10 cellular contexts compared by ENCODE assay signal in genomic region chr11:47204633-47204989, GRCh38. TPM values are rescaled to one million over a fixed set of nuclear protein-coding genes. Genes with fewer than 3 reads are reported as not detected.
DNase-seq lines count a peak whose midpoint lies in the region; ATAC-seq and TF ChIP-seq lines count a peak whose summit lies in the region.
"Had no signal": no experiment of that assay in that cellular context is flagged by ENCODE, and none has a peak within 500 bp of the region (broad histone marks: within the 10 kb centered on the region; RNA-seq: fewer than 3 reads in every experiment).

No MANE protein-coding gene starts in this region.

- no peak overlapping the region for H3K56ac ChIP-seq in H9 (ENCODE audit: insufficient read length, low read depth, low read length)

- no CpG with 5 or more reads among the region's 2 CpGs for WGBS in H9 (ENCODE audit: extremely low coverage, insufficient read length, low lambda C conversion rate)

- no peaks in the 10 kb centered on the region for H3K79me1 ChIP-seq in H9 (ENCODE audit: insufficient read depth, low read depth, low read length, poor library complexity, severe bottlenecking)

- no peak overlapping the region for H2BK15ac ChIP-seq in H9 (ENCODE audit: low read depth, low read length)

- H2BK120ac ChIP-seq in H9 (ENCODE audit: low read depth, low read length, poor library complexity, severe bottlenecking), result no peak overlapping the region

- H3K27me3 ChIP-seq in H9 (ENCODE audit: insufficient read depth, low read length), result no peaks in the 10 kb centered on the region
- H3K27me3 ChIP-seq: neural progenitor cell had no signal

- no peak overlapping the region for H3K23ac ChIP-seq in H9 (ENCODE audit: insufficient read length, low read depth, low read length)

- no peak for TF ChIP-seq CTCF in H9 (conservative IDR thresholded peaks at IDR 0.05)
- no peak for TF ChIP-seq CTCF in fibroblast of pulmonary artery (IDR thresholded peaks at IDR 0.05; ENCODE audit: low read length, missing control alignments)

- H3K4me2 ChIP-seq in H9 (ENCODE audit: insufficient read depth, insufficient read length, low read length), result no peak overlapping the region
- H3K4me2 ChIP-seq: neural progenitor cell had no signal

- peak overlapping the region; percentile 75; the same call in 1 of the 2 replicates for H3K14ac ChIP-seq in H9 (ENCODE audit: insufficient read depth, low read length)

- H2BK20ac ChIP-seq in H9 (ENCODE audit: low read depth, low read length, poor library complexity, severe bottlenecking), result no peak overlapping the region

- H3K4me1 ChIP-seq in H9 (ENCODE audit: insufficient read depth, low read length), result no peaks in the 10 kb centered on the region; the same call in 1 of the 2 replicates
- H3K4me1 ChIP-seq: neural progenitor cell had no signal

- H3K9me3 Mint-ChIP-seq in H9, result no peaks in the 10 kb centered on the region
- H3K9me3 Mint-ChIP-seq: neural progenitor cell had no signal

- H3K36me3 Mint-ChIP-seq in H9 (ENCODE audit: insufficient read depth in 1 of 3, low read depth in 3 of 3), result no peaks in the 10 kb centered on the region
- H3K36me3 Mint-ChIP-seq: neural progenitor cell had no signal

- H3K27ac ChIP-seq in H9 (ENCODE audit: insufficient read length, low read depth, low read length), result no peak overlapping the region
- H3K27ac ChIP-seq: neural progenitor cell had no signal

- H3K4me3 ChIP-seq in fibroblast of pulmonary artery (replicated peaks; ENCODE audit: low read depth, low read length), result no peak overlapping the region
- no peak overlapping the region for H3K4me3 ChIP-seq in skeletal muscle cell (ENCODE audit: low read depth, low read length)
- H3K4me3 ChIP-seq: neural progenitor cell had no signal

- peaks cover 8 to 9% of the 10 kb centered on the region in 2 experiments for H3K4me1 Mint-ChIP-seq in H9
- H3K4me1 Mint-ChIP-seq: neural progenitor cell had no signal

- no peak overlapping the region for H4K5ac ChIP-seq in H9 (ENCODE audit: insufficient read length, low read depth, low read length)

- H3K23me2 ChIP-seq in H9 (ENCODE audit: insufficient read length, low read depth, low read length, poor library complexity, severe bottlenecking), result no peaks in the 10 kb centered on the region

- no peak overlapping the region; a peak in 1 of 5 replicates for H3K4me3 Mint-ChIP-seq in H9
- H3K4me3 Mint-ChIP-seq: neural progenitor cell had no signal

- peak overlapping the region; percentile 18 to 92 (median 30); a peak in 4 of 7 replicates for H3K27ac Mint-ChIP-seq in H9
- H3K27ac Mint-ChIP-seq: neural progenitor cell had no signal

- H4K8ac ChIP-seq in H9 (replicated peaks; ENCODE audit: insufficient read length, low read depth, low read length), result no peak overlapping the region

- H2AK5ac ChIP-seq in H9 (ENCODE audit: insufficient read length, low read length), result no peak overlapping the region

- no peak overlapping the region for H2BK5ac ChIP-seq in H9 (ENCODE audit: insufficient read length, low read length)

- H3T11ph ChIP-seq in H9 (ENCODE audit: low read length), result no peak overlapping the region

- H3K79me2 ChIP-seq in H9 (ENCODE audit: insufficient read depth, low read length), result no peaks in the 10 kb centered on the region

- no peak overlapping the region for H3K9ac ChIP-seq in H9 (ENCODE audit: extremely low read depth, insufficient read length, low read length)
- H3K9ac ChIP-seq: neural progenitor cell had no signal

- no peak overlapping the region for H2BK12ac ChIP-seq in H9 (ENCODE audit: insufficient read length, low read depth, low read length)

- no peak for ATAC-seq in HG03378 (IDR thresholded peaks at IDR 0.05; ENCODE audit: unreplicated experiment)

- DNase-seq in H9 (no peak), SW480 (ENCODE audit: low spot score) (peak; percentile 30), fibroblast of pulmonary artery (ENCODE audit: low read depth) (peak; percentile 64), skeletal muscle cell (ENCODE audit: low read depth) (peak; percentile 66), ecto neural progenitor cell (ENCODE audit: low spot score) (no peak), NCI-H146 (lab: John Stamatoyannopoulos, UW) (no peak), amniotic stem cell (lab: John Stamatoyannopoulos, UW) (no peak)
- DNase-seq: left colon had no signal

- no peaks in the 10 kb centered on the region; the same call in none of the 2 replicates for H3K27me3 Mint-ChIP-seq in H9 (ENCODE audit: low read depth)

- no peak overlapping the region for H3K4ac ChIP-seq in H9 (ENCODE audit: low read depth, low read length)

- peak overlapping the region; percentile 61 for H3K18ac ChIP-seq in H9 (ENCODE audit: insufficient read length, low read depth, low read length)

- no peak overlapping the region for H4K91ac ChIP-seq in H9 (ENCODE audit: insufficient read length, low read depth, low read length)

- no peak overlapping the region for H2AFZ ChIP-seq in H9 (ENCODE audit: low read length)
- H2AFZ ChIP-seq: neural progenitor cell had no signal

- H3K9me3 ChIP-seq in H9 (ENCODE audit: control insufficient read depth, low read depth, low read length), result no peaks in the 10 kb centered on the region

- no peaks in the 10 kb centered on the region for H4K20me1 ChIP-seq in H9 (ENCODE audit: control insufficient read depth, insufficient read depth, insufficient read length)

RNA-seq across cellular contexts. Expression of gene DDB2, which starts 10.2 kb away (rescaled TPM):
- total RNA-seq in H9 (2021), result 65.0 and 67.0 TPM in 2 replicates

RNA-seq across cellular contexts. Expression of gene PACSIN3, which starts 18.4 kb away (rescaled TPM):
- 62.2 and 63.0 TPM in 2 replicates for total RNA-seq in H9 (2021)

RNA-seq across cellular contexts. Expression of gene ARFGAP2, which starts 27.9 kb away (rescaled TPM):
- total RNA-seq in H9 (2021), result 65.1 and 72.3 TPM in 2 replicates

RNA-seq across cellular contexts. Expression of gene ACP2, which starts 44.0 kb away (rescaled TPM):
- total RNA-seq in H9 (2021), result 29.3 and 29.5 TPM in 2 replicates

RNA-seq across cellular contexts. Expression of gene NR1H3, which starts 53.2 kb away (rescaled TPM):
- 25.2 and 26.3 TPM in 2 replicates for total RNA-seq in H9 (2021)

Comparison
In these comparisons a context has a peak if more than half of its experiments do, and no peak if none do; other contexts are left out.
1. DNase-seq: peak in SW480 (single experiment), fibroblast of pulmonary artery (single experiment) and skeletal muscle cell (single experiment); none in H9 (single experiment), ecto neural progenitor cell (single experiment), NCI-H146 (single experiment) and amniotic stem cell (single experiment).